ENCODE assay signal across 11 cellular contexts in genomic region chr1:89069955-89070354, GRCh38. TPM values are rescaled to one million over a fixed set of nuclear protein-coding genes. Genes with fewer than 3 reads are reported as not detected.
DNase-seq lines count a peak whose midpoint lies in the region; ATAC-seq and TF ChIP-seq lines count a peak whose summit lies in the region.
"Had no signal": no experiment of that assay in that cellular context is flagged by ENCODE, and none has a peak within 500 bp of the region (broad histone marks: within the 10 kb centered on the region; RNA-seq: fewer than 3 reads in every experiment).

No MANE protein-coding gene starts in this region.

- no peaks in the 10 kb centered on the region for H3K27me3 Mint-ChIP-seq in CD8-positive, alpha-beta T cell (ENCODE audit: low read depth)
- no peaks in the 10 kb centered on the region for H3K27me3 Mint-ChIP-seq in effector memory CD8-positive, alpha-beta T cell

- peaks cover 21% of the 10 kb centered on the region for H3K36me3 Mint-ChIP-seq in CD8-positive, alpha-beta T cell
- peaks cover 4% of the 10 kb centered on the region for H3K36me3 Mint-ChIP-seq in effector memory CD8-positive, alpha-beta T cell (ENCODE audit: insufficient read depth)

- peaks cover 31% of the 10 kb centered on the region for H3K4me1 Mint-ChIP-seq in CD8-positive, alpha-beta T cell (ENCODE audit: low read depth)
- H3K4me1 Mint-ChIP-seq in effector memory CD8-positive, alpha-beta T cell (ENCODE audit: low read depth in 2 of 2) = peaks cover 11 to 20% of the 10 kb centered on the region in 2 donors

- peaks cover 19% of the 10 kb centered on the region for H3K9me3 Mint-ChIP-seq in CD8-positive, alpha-beta T cell
- H3K9me3 Mint-ChIP-seq in effector memory CD8-positive, alpha-beta T cell = peaks cover 0 to 13% of the 10 kb centered on the region in 2 donors

- intact Hi-C loops in CD8-positive, alpha-beta T cell (cut with DNase I, micrococcal nuclease) = loop anchor here (5.0 to 10.0 kb wide), 3 partner anchors 127 to 805 kb away; partner anchors contain the start of genes GBP4 (in 2 of the 2) and GBP5 (in 1 of the 2)
- intact Hi-C loops in sciatic nerve (cut with DNase I) = no loop called here

- H3K9me3 ChIP-seq in CD8-positive, alpha-beta T cell (ENCODE audit: low read length) = no peaks in the 10 kb centered on the region

- no peak for ATAC-seq in CD8-positive, alpha-beta T cell
- peak; percentile 31 for ATAC-seq in effector memory CD8-positive, alpha-beta T cell (replicated peaks)
- peak; percentile 12 for ATAC-seq in sciatic nerve
- ATAC-seq in activated CD4-positive, CD25-positive, alpha-beta regulatory T cell treated with anti-CD3 and anti-CD28 coated beads, Interleukin-2, amount 50 U/mL, for 24 hours = no peak
- ATAC-seq in GM21786 (IDR thresholded peaks at IDR 0.05; ENCODE audit: unreplicated experiment) = no peak

- peak overlapping the region; percentile 34 for H3K27ac ChIP-seq in CD8-positive, alpha-beta T cell (ENCODE audit: low read depth, low read length)

- CTCF ChIA-PET in CD8-positive, alpha-beta T cell (lab: Charles Lee) = interaction anchor here (0.8 to 4.2 kb wide), 3 partner anchors 85 to 288 kb away, joined by 3 to 13 read pairs (median 3); no protein-coding TSS in a partner anchor

- H3K27me3 ChIP-seq in CD8-positive, alpha-beta T cell (ENCODE audit: insufficient read depth, low read length) = no peaks in the 10 kb centered on the region

- peaks cover 8% of the 10 kb centered on the region for H3K4me1 ChIP-seq in CD8-positive, alpha-beta T cell (ENCODE audit: insufficient read depth, low read length)

- peak overlapping the region; percentile 91 for H3K4me3 Mint-ChIP-seq in CD8-positive, alpha-beta T cell
- peak overlapping the region; percentile 83 to 86 for H3K4me3 Mint-ChIP-seq in effector memory CD8-positive, alpha-beta T cell
- H3K4me3 Mint-ChIP-seq: nephron had no signal

- no peak for TF ChIP-seq CTCF in CD8-positive, alpha-beta T cell (IDR thresholded peaks at IDR 0.05)

- H3K4me3 ChIP-seq in CD8-positive, alpha-beta T cell (ENCODE audit: low read depth, low read length) = peak overlapping the region; percentile 36

- POLR2A ChIA-PET in CD8-positive, alpha-beta T cell (lab: Charles Lee) = interaction anchor here (0.6 to 1.0 kb wide), 4 partner anchors 36 to 128 kb away, joined by 3 read pairs; no protein-coding TSS in a partner anchor

- no peaks in the 10 kb centered on the region for H3K36me3 ChIP-seq in CD8-positive, alpha-beta T cell (ENCODE audit: insufficient read depth, low read length)

- DNase-seq in CD8-positive, alpha-beta T cell = no peak
- DNase-seq in OCI-M1 (lab: John Stamatoyannopoulos, UW) (peak; percentile 88), sciatic nerve (ENCODE audit: low spot score) (no peak), NCI-H524 treated with DMSO at 0.1 percent for 48 hours (lab: John Stamatoyannopoulos, UW) (no peak), NCI-H345 (lab: John Stamatoyannopoulos, UW) (no peak)
- no peak for DNase-seq in effector memory CD8-positive, alpha-beta T cell
- DNase-seq: activated CD4-positive, alpha-beta T cell treated with anti-CD3 and anti-CD28 coated beads, Interleukin-2, amount 50 U/mL, for 48 hours; GOT3 had no signal

- H3K27ac Mint-ChIP-seq in CD8-positive, alpha-beta T cell = peak overlapping the region; percentile 92
- H3K27ac Mint-ChIP-seq in effector memory CD8-positive, alpha-beta T cell = peak overlapping the region; percentile 86 to 94
- H3K27ac Mint-ChIP-seq: nephron had no signal

RNA-seq across cellular contexts. Expression of gene GBP1, which starts 4.9 kb away (rescaled TPM):
- 10 to 100 TPM; 20.8 to 25.9 TPM for total RNA-seq in CD8-positive, alpha-beta T cell
- total RNA-seq in sciatic nerve = 38.4 TPM

RNA-seq across cellular contexts. Expression of gene GBP3, which starts 47.3 kb away (rescaled TPM):
- 10 to 100 TPM; 18.6 to 21.6 TPM for total RNA-seq in CD8-positive, alpha-beta T cell
- 25.9 TPM for total RNA-seq in sciatic nerve

RNA-seq across cellular contexts. Expression of gene GBP2, which starts 56.0 kb away (rescaled TPM):
- total RNA-seq in CD8-positive, alpha-beta T cell = 100 to 1,000 TPM; 120 to 125 TPM
- 80.0 TPM for total RNA-seq in sciatic nerve

Comparison
In these comparisons a context has a peak if more than half of its experiments do, and no peak if none do; other contexts are left out.
1. ATAC-seq: peak in effector memory CD8-positive, alpha-beta T cell (single experiment) and sciatic nerve (single experiment); none in CD8-positive, alpha-beta T cell (single experiment), activated CD4-positive, CD25-positive, alpha-beta regulatory T cell treated with anti-CD3 and anti-CD28 coated beads, Interleukin-2, amount 50 U/mL, for 24 hours (0 of 2) and GM21786 (single experiment).